8 cellular contexts compared by ENCODE assay signal in genomic region chr9:78369644-78370219, GRCh38.
DNase-seq lines count a peak whose midpoint lies in the region; ATAC-seq and TF ChIP-seq lines count a peak whose summit lies in the region.

No MANE protein-coding gene starts in this region.

- H3K4me3 Mint-ChIP-seq in naive B cell: no peak overlapping the region
- H3K4me3 Mint-ChIP-seq in stimulated activated naive CD8-positive, alpha-beta T cell treated with anti-CD3 and anti-CD28 coated beads, Interleukin-15, amount 100 ng/mL, for 72 hours: no peak overlapping the region

- no peak overlapping the region for H3K4me3 ChIP-seq in esophagus muscularis mucosa

- peaks cover 0 to 24% (median 0%) of the 10 kb centered on the region in 4 donors for H3K27me3 ChIP-seq in esophagus muscularis mucosa

- TF ChIP-seq EP300 in esophagus muscularis mucosa (IDR thresholded peaks at IDR 0.05): no peak

- H3K4me1 ChIP-seq in esophagus muscularis mucosa: no peaks in the 10 kb centered on the region

- H3K27ac ChIP-seq in esophagus muscularis mucosa (replicated peaks in 1 of 4): no peak overlapping the region

- ATAC-seq in GM18508 (IDR thresholded peaks at IDR 0.05; ENCODE audit: insufficient read depth, unreplicated experiment) (peak; percentile 64), HG03342 (IDR thresholded peaks at IDR 0.05; ENCODE audit: unreplicated experiment) (peak; percentile 75), naive B cell (ENCODE audit: low read depth in 2 of 2) (no peak)
- no peak for ATAC-seq in stimulated activated naive CD8-positive, alpha-beta T cell treated with anti-CD3 and anti-CD28 coated beads, Interleukin-15, amount 100 ng/mL, for 72 hours

- H3K27ac Mint-ChIP-seq in naive B cell: no peak overlapping the region
- H3K27ac Mint-ChIP-seq in stimulated activated naive CD8-positive, alpha-beta T cell treated with anti-CD3 and anti-CD28 coated beads, Interleukin-15, amount 100 ng/mL, for 72 hours: no peak overlapping the region

- 31% methylated on average over 8 of the region's 8 CpGs for WGBS in esophagus muscularis mucosa

- H3K4me1 Mint-ChIP-seq in naive B cell: no peaks in the 10 kb centered on the region
- no peaks in the 10 kb centered on the region for H3K4me1 Mint-ChIP-seq in stimulated activated naive CD8-positive, alpha-beta T cell treated with anti-CD3 and anti-CD28 coated beads, Interleukin-15, amount 100 ng/mL, for 72 hours

- H3K9me3 ChIP-seq in esophagus muscularis mucosa: no peaks in the 10 kb centered on the region

- TF ChIP-seq POLR2A in esophagus muscularis mucosa (IDR thresholded peaks at IDR 0.05; ENCODE audit: low read depth): no peak

- intact Hi-C loops in esophagus muscularis mucosa (cut with DNase I): loop anchor here (2.0 kb wide), 1 partner anchor 107 kb away; no protein-coding TSS in a partner anchor

- no peaks in the 10 kb centered on the region for H3K36me3 Mint-ChIP-seq in naive B cell

- DNase-seq in 8988T (peak; percentile 49), NCI-H82 treated with DMSO at 0.1 percent for 48 hours (lab: John Stamatoyannopoulos, UW; ENCODE audit: unreplicated experiment) (peak; percentile 12), activated T-cell treated with anti-CD3 and anti-CD28 coated beads for 1 hour (ENCODE audit: low read depth) (peak; percentile 39), esophagus muscularis mucosa (ENCODE audit: extremely low spot score) (no peak), naive B cell (peak; percentile 17)
- peak; percentile 22 to 39 for DNase-seq in stimulated activated naive CD8-positive, alpha-beta T cell treated with anti-CD3 and anti-CD28 coated beads, Interleukin-15, amount 100 ng/mL, for 72 hours

- H3K9me3 Mint-ChIP-seq in naive B cell: no peaks in the 10 kb centered on the region
- no peaks in the 10 kb centered on the region for H3K9me3 Mint-ChIP-seq in stimulated activated naive CD8-positive, alpha-beta T cell treated with anti-CD3 and anti-CD28 coated beads, Interleukin-15, amount 100 ng/mL, for 72 hours

- H3K36me3 ChIP-seq in esophagus muscularis mucosa: no peaks in the 10 kb centered on the region

- TF ChIP-seq CTCF in esophagus muscularis mucosa (IDR thresholded peaks at IDR 0.05): peak; percentile 60 to 78 (median 69)

- peaks cover 7 to 32% (median 15%) of the 10 kb centered on the region in 3 donors for H3K27me3 Mint-ChIP-seq in naive B cell
- H3K27me3 Mint-ChIP-seq in stimulated activated naive CD8-positive, alpha-beta T cell treated with anti-CD3 and anti-CD28 coated beads, Interleukin-15, amount 100 ng/mL, for 72 hours: peaks cover 33% of the 10 kb centered on the region

Comparison
In these comparisons a context has a peak if more than half of its experiments do, and no peak if none do; other contexts are left out.
1. ATAC-seq: peak in GM18508 (single experiment) and HG03342 (single experiment); none in naive B cell (0 of 2) and stimulated activated naive CD8-positive, alpha-beta T cell treated with anti-CD3 and anti-CD28 coated beads, Interleukin-15, amount 100 ng/mL, for 72 hours (single experiment).